Comparison of ENCODE assay signal across 1 cellular context in the genomic region with DNA sequence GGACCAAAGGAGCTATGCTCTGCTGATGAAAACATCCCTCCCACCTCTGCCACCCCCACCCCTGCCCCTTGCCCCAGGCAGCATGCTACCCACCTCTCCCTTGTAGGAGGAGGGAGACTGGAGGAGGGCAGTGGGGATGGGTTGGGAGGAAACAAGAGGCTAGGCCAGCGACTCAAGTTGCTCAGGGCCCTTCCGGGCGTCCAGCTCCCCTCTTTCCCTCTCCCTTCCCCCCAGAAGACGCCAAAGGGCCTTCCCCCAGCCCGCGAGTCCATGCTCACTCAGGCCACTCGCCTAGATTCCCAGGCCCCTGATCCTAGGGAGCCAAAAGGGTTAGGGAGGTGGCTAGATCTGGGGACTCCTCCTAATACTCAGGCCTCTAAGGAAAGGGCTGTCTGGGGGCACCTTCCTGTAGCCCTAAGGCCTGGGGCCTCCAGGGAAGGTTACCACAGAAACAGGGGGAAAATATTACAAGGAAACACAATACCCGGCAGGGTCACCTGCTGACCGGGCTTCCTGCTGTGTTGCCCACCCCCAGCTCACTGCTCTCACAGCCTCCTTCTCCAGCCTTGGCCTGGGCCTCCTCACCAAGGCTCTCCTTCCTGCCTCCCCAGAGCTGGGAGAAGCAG.
A peak's percentile ranks its signal among the peaks of the same experiment; 100 is the strongest.
TF ChIP-seq lines count a peak whose summit lies in the region.

No MANE protein-coding gene starts in this region.

TF ChIP-seq in H1, 55 proteins besides CTCF, POLR2A, EP300 and RAD21:
- TF ChIP-seq ASH2L (IDR thresholded peaks at IDR 0.05; ENCODE audit: low read length), result peak; percentile 49
- TF ChIP-seq PHF8 (conservative IDR thresholded peaks at IDR 0.05; ENCODE audit: low read depth, low read length), result no peak
- no peak for TF ChIP-seq JUN (IDR thresholded peaks at IDR 0.05; ENCODE audit: low read depth, low read length)
- TF ChIP-seq RBBP5 (IDR thresholded peaks at IDR 0.05; ENCODE audit: borderline replicate concordance, low read depth, low read length), result 0 out of 2 replicates have a peak, but pooled peaks have one; percentile 35
